13 cellular contexts compared by ENCODE assay signal in the genomic region with DNA sequence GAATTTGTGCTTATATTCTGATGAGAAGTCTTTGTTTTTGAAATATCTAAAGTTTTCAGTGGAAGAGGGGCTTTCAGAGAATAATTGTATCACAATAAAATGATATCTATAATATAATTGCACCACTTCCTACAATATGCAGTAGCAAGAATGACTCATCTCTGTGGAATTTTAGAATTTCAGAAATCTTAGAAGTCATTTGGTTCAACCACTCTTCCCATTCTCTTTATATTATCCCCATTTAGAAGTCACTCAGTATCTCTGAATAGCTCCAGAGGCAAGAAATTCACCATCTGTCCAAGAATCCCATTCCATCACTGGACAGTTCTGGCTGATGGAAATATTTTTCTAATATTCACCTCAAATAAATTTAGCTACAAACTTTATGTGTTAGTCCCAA. TPM values are rescaled to one million over a fixed set of nuclear protein-coding genes. Genes with fewer than 3 reads are reported as not detected.
A peak's percentile ranks its signal among the peaks of the same experiment; 100 is the strongest.
DNase-seq lines count a peak whose midpoint lies in the region; ATAC-seq and TF ChIP-seq lines count a peak whose summit lies in the region.
"Had no signal": no experiment of that assay in that cellular context is flagged by ENCODE, and none has a peak within 500 bp of the region (broad histone marks: within the 10 kb centered on the region; RNA-seq: fewer than 3 reads in every experiment).

No MANE protein-coding gene starts in this region.

- H3K56ac ChIP-seq in mesendoderm (ENCODE audit: low read length): no peak overlapping the region

- H3K18ac ChIP-seq in mesendoderm (ENCODE audit: low read length): no peak overlapping the region

- no peak overlapping the region for H3K4me3 Mint-ChIP-seq in type B pancreatic cell
- H3K4me3 Mint-ChIP-seq: activated CD4-positive, alpha-beta T cell treated with anti-CD3 and anti-CD28 coated beads, Interleukin-2, amount 10 ng/mL, durations not matched to agents 7 days and 5 days; activated T-helper 17 cell treated with anti-CD3 and anti-CD28 coated beads, Interleukin-2, amount 50 U/mL, for 72 hours; stimulated activated effector memory CD8-positive, alpha-beta T cell treated with anti-CD3 and anti-CD28 coated beads, Interleukin-12 subunit alpha, Interleukin-12 subunit beta, amount 100 ng/mL, for 72 hours; T-helper 17 cell had no signal

- no peak overlapping the region for H2BK120ac ChIP-seq in mesendoderm (ENCODE audit: low read depth, low read length)

- H3K79me2 ChIP-seq in mesendoderm (ENCODE audit: control insufficient read depth, insufficient read depth, low read length): no peaks in the 10 kb centered on the region

- no peak overlapping the region for H2AK5ac ChIP-seq in mesendoderm (ENCODE audit: low read length)

- H4K5ac ChIP-seq in mesendoderm (ENCODE audit: low read length): no peak overlapping the region

- in situ Hi-C loops in Caki2 (cut with HindIII; ENCODE audit: low pct_unique_long_range_greater_than_20kb, low sequenced_read_pairs): no loop called here

- no peak for TF ChIP-seq CTCF in type B pancreatic cell (conservative IDR thresholded peaks at IDR 0.05)

- H3K27ac Mint-ChIP-seq in type B pancreatic cell: no peak overlapping the region
- H3K27ac Mint-ChIP-seq: activated CD4-positive, alpha-beta T cell treated with anti-CD3 and anti-CD28 coated beads, Interleukin-2, amount 10 ng/mL, durations not matched to agents 7 days and 5 days; activated T-helper 17 cell treated with anti-CD3 and anti-CD28 coated beads, Interleukin-2, amount 50 U/mL, for 72 hours; stimulated activated effector memory CD8-positive, alpha-beta T cell treated with anti-CD3 and anti-CD28 coated beads, Interleukin-12 subunit alpha, Interleukin-12 subunit beta, amount 100 ng/mL, for 72 hours; T-helper 17 cell had no signal

- ATAC-seq in right cardiac atrium (no peak), GM18858 (IDR thresholded peaks at IDR 0.05; ENCODE audit: unreplicated experiment) (no peak)
- ATAC-seq: activated T-helper 17 cell treated with anti-CD3 and anti-CD28 coated beads, Interleukin-2, amount 50 U/mL, for 72 hours; stimulated activated effector memory CD8-positive, alpha-beta T cell treated with anti-CD3 and anti-CD28 coated beads, Interleukin-12 subunit alpha, Interleukin-12 subunit beta, amount 100 ng/mL, for 72 hours; T-helper 17 cell had no signal

- H3K36me3 ChIP-seq in mesendoderm (ENCODE audit: control insufficient read depth, insufficient read depth, low read length): no peaks in the 10 kb centered on the region
- H3K36me3 ChIP-seq: breast epithelium had no signal

- H3K4me1 ChIP-seq in mesendoderm (ENCODE audit: control insufficient read depth, low read depth, low read length) (no peaks in the 10 kb centered on the region), right cardiac atrium (ENCODE audit: control insufficient read depth, insufficient read depth, low read length) (no peaks in the 10 kb centered on the region)
- H3K4me1 ChIP-seq: breast epithelium had no signal

- H3K9ac ChIP-seq in mesendoderm (ENCODE audit: low read length): no peak overlapping the region

- no peaks in the 10 kb centered on the region for H3K9me3 ChIP-seq in right cardiac atrium (ENCODE audit: control insufficient read depth, low read length)
- H3K9me3 ChIP-seq: breast epithelium had no signal

- H3K79me1 ChIP-seq in mesendoderm (ENCODE audit: low read length): no peaks in the 10 kb centered on the region

- H3K4me3 ChIP-seq in mesendoderm (ENCODE audit: low read length) (no peak overlapping the region), right cardiac atrium (ENCODE audit: low read length) (no peak overlapping the region)
- H3K4me3 ChIP-seq: breast epithelium had no signal

- peak; percentile 12 for DNase-seq in Caki2 (ENCODE audit: low read depth)
- DNase-seq in NCI-H226: peak; percentile 69
- peak; percentile 38 for DNase-seq in dermis blood vessel endothelial cell
- DNase-seq in mesendoderm: peak; percentile 63
- no peak for DNase-seq in right cardiac atrium
- DNase-seq in type B pancreatic cell (ENCODE audit: extremely low spot score, unreplicated experiment): no peak
- DNase-seq in T-helper 1 cell: no peak
- DNase-seq: activated CD4-positive, alpha-beta T cell treated with anti-CD3 and anti-CD28 coated beads, Interleukin-2, amount 10 ng/mL, durations not matched to agents 7 days and 5 days; T-helper 17 cell had no signal

- H3K27ac ChIP-seq in mesendoderm (ENCODE audit: low read depth, low read length) (no peak overlapping the region), right cardiac atrium (ENCODE audit: low read length) (no peak overlapping the region)
- H3K27ac ChIP-seq: breast epithelium had no signal

- no peak overlapping the region for H4K8ac ChIP-seq in mesendoderm (ENCODE audit: low read depth, low read length)

- H3K9me3 Mint-ChIP-seq in type B pancreatic cell: no peaks in the 10 kb centered on the region
- H3K9me3 Mint-ChIP-seq: activated CD4-positive, alpha-beta T cell treated with anti-CD3 and anti-CD28 coated beads, Interleukin-2, amount 10 ng/mL, durations not matched to agents 7 days and 5 days; activated T-helper 17 cell treated with anti-CD3 and anti-CD28 coated beads, Interleukin-2, amount 50 U/mL, for 72 hours; stimulated activated effector memory CD8-positive, alpha-beta T cell treated with anti-CD3 and anti-CD28 coated beads, Interleukin-12 subunit alpha, Interleukin-12 subunit beta, amount 100 ng/mL, for 72 hours had no signal

- H3K4me2 ChIP-seq in mesendoderm (ENCODE audit: low read length): no peak overlapping the region

- no peaks in the 10 kb centered on the region for H3K36me3 Mint-ChIP-seq in type B pancreatic cell
- H3K36me3 Mint-ChIP-seq: stimulated activated effector memory CD8-positive, alpha-beta T cell treated with anti-CD3 and anti-CD28 coated beads, Interleukin-12 subunit alpha, Interleukin-12 subunit beta, amount 100 ng/mL, for 72 hours had no signal

- intact Hi-C loops in right cardiac atrium (cut with DNase I): no loop called here

- H2BK5ac ChIP-seq in mesendoderm (ENCODE audit: low read length): no peak overlapping the region

- no peaks in the 10 kb centered on the region for H3K27me3 Mint-ChIP-seq in type B pancreatic cell
- H3K27me3 Mint-ChIP-seq: activated CD4-positive, alpha-beta T cell treated with anti-CD3 and anti-CD28 coated beads, Interleukin-2, amount 10 ng/mL, durations not matched to agents 7 days and 5 days had no signal

- H3K4ac ChIP-seq in mesendoderm (ENCODE audit: low read depth, low read length): no peak overlapping the region

- no peaks in the 10 kb centered on the region for H3K27me3 ChIP-seq in mesendoderm (ENCODE audit: insufficient read depth, low read length, poor library complexity)
- no peaks in the 10 kb centered on the region for H3K27me3 ChIP-seq in right cardiac atrium (ENCODE audit: control insufficient read depth, insufficient read depth)
- H3K27me3 ChIP-seq: breast epithelium had no signal

- H3K23ac ChIP-seq in mesendoderm (ENCODE audit: low read length): no peak overlapping the region

- H3K4me1 Mint-ChIP-seq in type B pancreatic cell (ENCODE audit: unreplicated experiment): no peaks in the 10 kb centered on the region
- H3K4me1 Mint-ChIP-seq: activated CD4-positive, alpha-beta T cell treated with anti-CD3 and anti-CD28 coated beads, Interleukin-2, amount 10 ng/mL, durations not matched to agents 7 days and 5 days; activated T-helper 17 cell treated with anti-CD3 and anti-CD28 coated beads, Interleukin-2, amount 50 U/mL, for 72 hours; stimulated activated effector memory CD8-positive, alpha-beta T cell treated with anti-CD3 and anti-CD28 coated beads, Interleukin-12 subunit alpha, Interleukin-12 subunit beta, amount 100 ng/mL, for 72 hours had no signal

- no peak overlapping the region for H2BK15ac ChIP-seq in mesendoderm (replicated peaks; ENCODE audit: low read depth)

RNA-seq across cellular contexts. Expression of gene CCDC68, which starts 59.3 kb away (rescaled TPM):
- total RNA-seq in Caki2 (2014; rRNA removed; shearing (Covaris generic); ENCODE audit: low replicate concordance): 0.27 and 0.43 TPM in 2 replicates
- 1.2 and 2.1 TPM in 2 replicates for total RNA-seq in dermis blood vessel endothelial cell
- 0.59 TPM for polyA plus RNA-seq in mesendoderm (2013, experiment 1 of 2)
- polyA plus RNA-seq in mesendoderm (2013, experiment 2 of 2): 0.55 TPM
- total RNA-seq in right cardiac atrium: 1 to 10 TPM; 4.1 to 6.9 (median 5.7) TPM
- 8.9 TPM for polyA plus RNA-seq in right cardiac atrium
- 2.5 TPM in 1 of 2 replicates, not detected in the other for total RNA-seq in type B pancreatic cell (ENCODE audit: low replicate concordance)
- total RNA-seq: T-helper 17 cell had no signal

Comparison
In these comparisons a context has a peak if more than half of its experiments do, and no peak if none do; other contexts are left out.
1. DNase-seq: peak in Caki2 (single experiment), NCI-H226 (single experiment), dermis blood vessel endothelial cell (single experiment) and mesendoderm (single experiment); none in right cardiac atrium (0 of 3), type B pancreatic cell (single experiment) and T-helper 1 cell (0 of 5).